In the genomic region with DNA sequence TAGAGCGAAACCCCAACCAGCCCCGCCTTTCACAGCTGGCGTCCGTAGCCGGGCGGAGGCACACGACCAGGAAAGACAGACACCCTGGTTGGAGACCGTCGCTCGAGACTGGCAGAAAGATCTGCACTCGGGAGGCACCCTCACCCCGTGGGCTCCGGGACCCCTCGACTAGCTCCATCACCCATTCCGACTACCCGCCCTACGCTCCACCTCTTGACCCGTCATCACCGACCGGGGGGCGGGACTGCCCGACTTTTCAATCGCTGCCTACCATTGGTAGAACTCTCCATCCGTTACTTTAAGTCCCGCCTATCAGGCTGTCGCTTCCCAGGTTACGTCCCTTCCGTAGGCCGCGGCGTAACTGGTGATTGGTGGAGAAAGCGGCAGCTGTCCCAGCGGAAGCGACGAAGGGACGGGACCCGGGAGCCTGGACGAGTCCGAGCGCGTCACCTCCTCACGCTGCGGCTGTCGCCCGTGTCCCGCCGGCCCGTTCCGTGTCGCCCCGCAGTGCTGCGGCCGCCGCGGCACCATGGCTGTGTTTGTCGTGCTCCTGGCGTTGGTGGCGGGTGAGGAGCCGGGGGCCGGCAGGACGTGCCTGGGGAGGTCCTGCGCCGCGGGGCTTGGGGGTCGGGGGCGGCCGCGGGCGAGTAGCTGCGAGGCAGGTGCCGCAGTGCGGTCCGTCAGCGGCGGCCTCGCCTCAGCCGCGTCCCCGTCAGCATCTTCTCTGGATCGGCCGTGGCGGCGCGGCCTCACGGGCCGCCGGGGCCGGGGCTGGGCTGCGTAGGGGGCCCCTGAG, we compare ENCODE assay signal across 8 cellular contexts. TPM values are rescaled to one million over a fixed set of nuclear protein-coding genes. Genes with fewer than 3 reads are reported as not detected.
DNase-seq lines count a peak whose midpoint lies in the region; ATAC-seq and TF ChIP-seq lines count a peak whose summit lies in the region.

Gene ATP6AP2, plus strand, starts transcription at position 434 of the 796 bp plus-strand sequence. Its CDS starts 96 bp downstream, at position 530.

- peak within 1 kb of the TSS; percentile 66 for H2AFZ ChIP-seq in PC-9

- ATAC-seq in GM21619 (IDR thresholded peaks at IDR 0.05; ENCODE audit: unreplicated experiment): peak; percentile 95

- H3K9me3 Mint-ChIP-seq in activated T-cell treated with anti-CD3 and anti-CD28 coated beads, Interleukin-2, amount 50 U/mL, for 24 hours: no peaks in the 10 kb centered on the region

- CTCF ChIA-PET in PC-9 (lab: Charles Lee): no interaction called here

- H3K4me3 ChIP-seq in Jurkat, Clone E6-1 (ENCODE audit: low read length): peak within 1 kb of the TSS; percentile 65
- H3K4me3 ChIP-seq in PC-9: peak within 1 kb of the TSS; percentile 57; the same call in 1 of the 2 replicates
- H3K4me3 ChIP-seq in mucosa of rectum (ENCODE audit: low read length in 2 of 2): peak within 1 kb of the TSS; percentile 88 to 97

- peak within 1 kb of the TSS; percentile 69 for H3K4me2 ChIP-seq in PC-9

- no peak for TF ChIP-seq CTCF in PC-9 (conservative IDR thresholded peaks at IDR 0.05)

- DNase-seq in DMS153 (lab: John Stamatoyannopoulos, UW) (peak; percentile 86), PC-9 (peak; percentile 76 to 80), erythroblast (lab: John Stamatoyannopoulos, UW) (peak; percentile 95)
- DNase-seq in Jurkat, Clone E6-1 (ENCODE audit: low read depth, low spot score): peak; percentile 90
- peak; percentile 87 for DNase-seq in activated T-cell treated with anti-CD3 and anti-CD28 coated beads, Interleukin-2, amount 50 U/mL, for 24 hours
- peak; percentile 89 for DNase-seq in stimulated activated CD8-positive, alpha-beta memory T cell treated with anti-CD3 and anti-CD28 coated beads, Interleukin-4, amount 100 ng/mL, for 48 hours

- H3K4me3 Mint-ChIP-seq in activated T-cell treated with anti-CD3 and anti-CD28 coated beads, Interleukin-2, amount 50 U/mL, for 24 hours: peak within 1 kb of the TSS; percentile 86

- peaks cover 3% of the 10 kb centered on the region for H3K36me3 Mint-ChIP-seq in activated T-cell treated with anti-CD3 and anti-CD28 coated beads, Interleukin-2, amount 50 U/mL, for 24 hours (ENCODE audit: low read depth)

- H3K4me1 Mint-ChIP-seq in activated T-cell treated with anti-CD3 and anti-CD28 coated beads, Interleukin-2, amount 50 U/mL, for 24 hours (ENCODE audit: low read depth): peaks cover 30% of the 10 kb centered on the region

- H3K9me3 ChIP-seq in PC-9 (ENCODE audit: insufficient read depth, low read depth) (no peaks in the 10 kb centered on the region), mucosa of rectum (ENCODE audit: control insufficient read depth in 2 of 2, low read length in 2 of 2) (no peaks in the 10 kb centered on the region)

- peaks cover 66% of the 10 kb centered on the region for H3K27me3 Mint-ChIP-seq in activated T-cell treated with anti-CD3 and anti-CD28 coated beads, Interleukin-2, amount 50 U/mL, for 24 hours

- H3K27ac ChIP-seq in PC-9 (no peak within 1 kb of the TSS), mucosa of rectum (ENCODE audit: low read depth in 2 of 2, low read length in 2 of 2) (peak within 1 kb of the TSS; percentile 83 to 86)

- H3K9me2 ChIP-seq in PC-9 (ENCODE audit: insufficient read depth): no peaks in the 10 kb centered on the region

- peak within 1 kb of the TSS; percentile 74 for H3K9ac ChIP-seq in mucosa of rectum (ENCODE audit: low read depth in 1 of 2, low read length in 2 of 2)

- H3K4me1 ChIP-seq in PC-9 (replicated peaks; ENCODE audit: insufficient read depth): no peaks in the 10 kb centered on the region
- H3K4me1 ChIP-seq in mucosa of rectum (ENCODE audit: control insufficient read depth in 2 of 2, insufficient read depth in 2 of 2, low read length in 2 of 2): peaks cover 7% of the 10 kb centered on the region in 2 donors

- H3K79me2 ChIP-seq in PC-9 (ENCODE audit: low read depth): 0 out of 2 replicates have a peak, but pooled peaks cover 6% of the 10 kb centered on the region

- no peaks in the 10 kb centered on the region for H3F3A ChIP-seq in PC-9 (ENCODE audit: insufficient read depth, low read depth)

- intact Hi-C loops in PC-9 (cut with micrococcal nuclease; ENCODE audit: unreplicated experiment): no loop called here

- POLR2A ChIA-PET in PC-9 (lab: Charles Lee; ENCODE audit: unreplicated experiment): no interaction called here

- H3K27me3 ChIP-seq in PC-9 (ENCODE audit: insufficient read depth, low read depth): no peaks in the 10 kb centered on the region
- peaks cover 0 to 5% of the 10 kb centered on the region in 2 donors for H3K27me3 ChIP-seq in mucosa of rectum (ENCODE audit: control insufficient read depth in 2 of 2, insufficient read depth in 2 of 2, low read length in 2 of 2)

- no TSS peak for BruUV-seq in PC-9 (replicated peaks; lab: Mats Ljungman, UMichigan)

- H4K20me1 ChIP-seq in PC-9 (ENCODE audit: insufficient read depth): no peaks in the 10 kb centered on the region

- TF ChIP-seq POLR2A in erythroblast (IDR thresholded peaks at IDR 0.05; ENCODE audit: low read length): peak; percentile 80

- H3K27ac Mint-ChIP-seq in activated T-cell treated with anti-CD3 and anti-CD28 coated beads, Interleukin-2, amount 50 U/mL, for 24 hours: peak within 1 kb of the TSS; percentile 94

- H3K36me3 ChIP-seq in PC-9 (ENCODE audit: low read depth): no peaks in the 10 kb centered on the region
- H3K36me3 ChIP-seq in mucosa of rectum (ENCODE audit: control insufficient read depth in 2 of 2, insufficient read depth in 2 of 2, low read length in 2 of 2): no peaks in the 10 kb centered on the region

RNA-seq across cellular contexts. Expression of gene ATP6AP2, which starts in this region (rescaled TPM):
- polyA plus RNA-seq in Jurkat, Clone E6-1 (2012; ENCODE audit: insufficient read depth, insufficient read length): 74.9 TPM
- 45.5 and 49.7 TPM in 2 replicates for total RNA-seq in PC-9 (2021)
